ENCODE assay signal across 24 cellular contexts in the genomic region with DNA sequence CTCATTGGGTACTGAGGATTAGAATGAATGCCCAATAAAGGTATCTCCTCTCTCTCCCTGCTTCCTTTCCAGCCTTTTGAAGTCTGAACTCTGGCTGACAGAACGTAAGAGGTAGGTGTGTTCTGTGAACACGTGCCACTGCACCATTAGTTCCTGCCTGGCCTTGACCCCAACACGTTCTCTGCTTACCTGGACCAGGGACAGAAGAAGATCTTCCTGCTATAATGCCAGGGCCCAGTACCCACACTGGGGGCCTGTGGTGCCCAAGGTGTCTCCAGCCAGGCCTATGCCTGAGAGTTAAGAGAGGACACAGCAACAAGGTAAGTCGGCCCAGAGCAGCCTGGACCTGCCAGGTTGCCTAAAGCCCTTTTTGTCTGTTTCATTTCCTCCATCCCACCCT.
DNase-seq lines count a peak whose midpoint lies in the region; ATAC-seq, FAIRE-seq and TF ChIP-seq lines count a peak whose summit lies in the region.
"Had no signal": no experiment of that assay in that cellular context is flagged by ENCODE, and none has a peak within 500 bp of the region (broad histone marks: within the 10 kb centered on the region; RNA-seq: fewer than 3 reads in every experiment).

No MANE protein-coding gene starts in this region.

- H3K4me1 Mint-ChIP-seq in stimulated activated memory B cell treated with anti-CD40 and anti-IgM and Interleukin-4, amounts not matched to agents 10 μg/mL and 1 μg/mL and 100 μg/mL, for 72 hours, result no peaks in the 10 kb centered on the region
- H3K4me1 Mint-ChIP-seq: B cell, GM23338 had no signal

- H3K4me2 ChIP-seq in K562 (ENCODE audit: insufficient read depth, low read length) (no peak overlapping the region), neuronal stem cell (ENCODE audit: insufficient read depth, low read length, poor library complexity, severe bottlenecking) (no peak overlapping the region)
- H3K4me2 ChIP-seq: BLaER1, GM23338 had no signal

- H3K36me3 ChIP-seq in K562 (ENCODE audit: control insufficient read depth, insufficient read depth, low read length) (no peaks in the 10 kb centered on the region), neuronal stem cell (replicated peaks in 1 of 2; ENCODE audit: control insufficient read depth in 2 of 2, insufficient read depth in 2 of 2, low read length in 2 of 2) (no peaks in the 10 kb centered on the region), MG63 (no peaks in the 10 kb centered on the region)
- H3K36me3 ChIP-seq: BLaER1 had no signal

- no peak for DNase-seq in K562 (ENCODE audit: extremely low read depth in 1 of 4, low spot score in 3 of 4)
- no peak for DNase-seq in left lobe of liver (ENCODE audit: low spot score)
- DNase-seq in neuronal stem cell (ENCODE audit: low spot score), result no peak
- no peak for DNase-seq in NK-92 (lab: John Stamatoyannopoulos, UW; ENCODE audit: unreplicated experiment)
- DNase-seq in MG63, result no peak
- DNase-seq in epidermal melanocyte (ENCODE audit: insufficient read length, low spot score), result no peak
- DNase-seq: CD8-positive, alpha-beta T cell; DMS 273 treated with DMSO at 0.1 percent for 48 hours; DMS79; EL; GDM1; H9 had no signal

- POLR2A ChIA-PET in K562 (lab: Yijun Ruan, JAX), result no interaction called here

- H3K79me1 ChIP-seq in neuronal stem cell (ENCODE audit: low read depth, low read length), result no peaks in the 10 kb centered on the region

- H3K36me3 Mint-ChIP-seq in stimulated activated memory B cell treated with anti-CD40 and anti-IgM and Interleukin-4, amounts not matched to agents 10 μg/mL and 1 μg/mL and 100 μg/mL, for 72 hours, result no peaks in the 10 kb centered on the region
- H3K36me3 Mint-ChIP-seq: CD4-positive, CD25-positive, alpha-beta regulatory T cell; CD8-positive, alpha-beta T cell had no signal

- H3K23ac ChIP-seq in neuronal stem cell (ENCODE audit: low read depth, low read length, poor library complexity), result no peak overlapping the region

- no peak for TF ChIP-seq POLR2A in K562 (conservative IDR thresholded peaks at IDR 0.05)

- H2AFZ ChIP-seq in K562 (ENCODE audit: low read depth, low read length) (0 out of 2 replicates have a peak overlapping the region, but pooled peaks have one; percentile 44), neuronal stem cell (ENCODE audit: low read length) (no peak overlapping the region)
- H2AFZ ChIP-seq: GM23338 had no signal

- no peak overlapping the region for H4K8ac ChIP-seq in neuronal stem cell (ENCODE audit: low read depth, low read length)

- no peaks in the 10 kb centered on the region for H3K9me3 Mint-ChIP-seq in stimulated activated memory B cell treated with anti-CD40 and anti-IgM and Interleukin-4, amounts not matched to agents 10 μg/mL and 1 μg/mL and 100 μg/mL, for 72 hours
- H3K9me3 Mint-ChIP-seq: CD4-positive, CD25-positive, alpha-beta regulatory T cell; CD8-positive, alpha-beta T cell; GM23338; H9 had no signal

- H3K9ac ChIP-seq in K562 (ENCODE audit: insufficient read depth in 1 of 2, low read depth in 2 of 2, low read length in 2 of 2) (no peak overlapping the region), neuronal stem cell (ENCODE audit: low read depth, low read length, poor library complexity) (no peak overlapping the region)
- H3K9ac ChIP-seq: BLaER1 had no signal

- H3K4me1 ChIP-seq in K562 (replicated peaks in 1 of 2; ENCODE audit: control insufficient read depth in 2 of 2, insufficient read depth in 2 of 2, low read length in 2 of 2) (peaks cover 3 to 24% of the 10 kb centered on the region in 2 experiments; a peak in 4 of 5 replicates), neuronal stem cell (ENCODE audit: control insufficient read depth in 2 of 2, insufficient read depth in 1 of 2, low read depth in 1 of 2, low read length in 2 of 2) (peaks cover 0 to 12% of the 10 kb centered on the region in 2 donors)
- H3K4me1 ChIP-seq: BLaER1 had no signal

- no peaks in the 10 kb centered on the region for H3K9me3 ChIP-seq in K562 (replicated peaks; ENCODE audit: control insufficient read depth, insufficient read depth, low read depth, low read length)
- no peaks in the 10 kb centered on the region for H3K9me3 ChIP-seq in neuronal stem cell (replicated peaks in 1 of 2; ENCODE audit: control insufficient read depth in 2 of 2, insufficient read depth in 1 of 2, low read depth in 1 of 2, low read length in 2 of 2)
- no peaks in the 10 kb centered on the region for H3K9me3 ChIP-seq in MG63
- H3K9me3 ChIP-seq: BLaER1 had no signal

- no peak overlapping the region for H3K4me3 Mint-ChIP-seq in stimulated activated memory B cell treated with anti-CD40 and anti-IgM and Interleukin-4, amounts not matched to agents 10 μg/mL and 1 μg/mL and 100 μg/mL, for 72 hours
- H3K4me3 Mint-ChIP-seq: B cell; CD4-positive, CD25-positive, alpha-beta regulatory T cell; CD8-positive, alpha-beta T cell; GM23338; H9 had no signal

- H3K79me2 ChIP-seq in K562 (ENCODE audit: control insufficient read depth, insufficient read depth, low read length), result no peaks in the 10 kb centered on the region

- peak overlapping the region; percentile 21 for H3K14ac ChIP-seq in neuronal stem cell (ENCODE audit: low read length)

- H4K20me1 ChIP-seq in K562 (replicated peaks; ENCODE audit: control insufficient read depth, insufficient read depth, low read length), result no peaks in the 10 kb centered on the region
- H4K20me1 ChIP-seq: BLaER1 had no signal

- H2BK5ac ChIP-seq in neuronal stem cell (ENCODE audit: low read length), result no peak overlapping the region

- H2BK120ac ChIP-seq in neuronal stem cell (ENCODE audit: low read depth, low read length), result no peak overlapping the region

- TF ChIP-seq CTCF in K562 (IDR thresholded peaks at IDR 0.05 in 2 of 3, conservative IDR thresholded peaks at IDR 0.05 in 1 of 3; ENCODE audit: insufficient read depth in 2 of 3, low read depth in 1 of 3, low read length in 3 of 3), result no peak

- CTCF ChIA-PET in K562 (lab: Yijun Ruan, JAX; ENCODE audit: low intra/inter-chr PET ratio), result no interaction called here

- no peak for TF ChIP-seq RAD21 in K562 (CRISPR knock-in tag; conservative IDR thresholded peaks at IDR 0.05 in 1 of 2, IDR thresholded peaks at IDR 0.05 in 1 of 2)

- H4K91ac ChIP-seq in neuronal stem cell (ENCODE audit: low read depth, low read length, poor library complexity), result no peak overlapping the region

- H3K9me1 ChIP-seq in K562 (ENCODE audit: control insufficient read depth, insufficient read depth, low read length), result no peaks in the 10 kb centered on the region

- no peak overlapping the region for H3K27ac Mint-ChIP-seq in stimulated activated memory B cell treated with anti-CD40 and anti-IgM and Interleukin-4, amounts not matched to agents 10 μg/mL and 1 μg/mL and 100 μg/mL, for 72 hours
- H3K27ac Mint-ChIP-seq: B cell; CD8-positive, alpha-beta T cell; GM23338; H9 had no signal

- peaks cover 0 to 9% of the 10 kb centered on the region in 2 experiments; a peak in 4 of 5 replicates for H3K27me3 ChIP-seq in K562 (ENCODE audit: control insufficient read depth in 2 of 2, insufficient read depth in 2 of 2, low read length in 2 of 2)
- no peaks in the 10 kb centered on the region for H3K27me3 ChIP-seq in neuronal stem cell (ENCODE audit: control insufficient read depth in 3 of 3, insufficient read depth in 3 of 3, low read depth in 1 of 3, low read length in 3 of 3)
- H3K27me3 ChIP-seq in MG63, result no peaks in the 10 kb centered on the region
- H3K27me3 ChIP-seq: BLaER1 had no signal

- H3K18ac ChIP-seq in neuronal stem cell (ENCODE audit: low read length), result peak overlapping the region; percentile 15

- H2AK5ac ChIP-seq in neuronal stem cell (ENCODE audit: low read depth, low read length), result no peak overlapping the region

- BruUV-seq in K562 (replicated peaks; lab: Mats Ljungman, UMichigan), result no TSS peak

- H3K27ac ChIP-seq in K562 (ENCODE audit: extremely low read depth, low read depth, low read length) (no peak overlapping the region), neuronal stem cell (replicated peaks; ENCODE audit: low read length) (no peak overlapping the region)
- H3K27ac ChIP-seq: BLaER1, C4-2B had no signal

- no peak overlapping the region for H2BK15ac ChIP-seq in neuronal stem cell (ENCODE audit: low read length)

- intact Hi-C loops in K562 (cut with micrococcal nuclease), result no loop called here

- no peak for FAIRE-seq in K562 (lab: Jason Lieb, UNC)
- FAIRE-seq: A204.1, D721Med, GM12878, GM19239 had no signal

- H3K4me3 ChIP-seq in K562 (no peak overlapping the region), neuronal stem cell (ENCODE audit: low read length in 2 of 2) (no peak overlapping the region), MG63 (no peak overlapping the region)
- H3K4me3 ChIP-seq: BLaER1, GM12878, GM23338 had no signal

- no peak for TF ChIP-seq EP300 in K562 (IDR thresholded peaks at IDR 0.05; ENCODE audit: low read length)

- peaks cover 30% of the 10 kb centered on the region for H3K27me3 Mint-ChIP-seq in stimulated activated memory B cell treated with anti-CD40 and anti-IgM and Interleukin-4, amounts not matched to agents 10 μg/mL and 1 μg/mL and 100 μg/mL, for 72 hours

- no peak overlapping the region for H3K4ac ChIP-seq in neuronal stem cell (ENCODE audit: low read length)

- WGBS in K562 (ENCODE audit: insufficient coverage, low coverage, missing lambda C conversion rate), result 65% methylated on average over 3 of the region's 4 CpGs
- WGBS in neuronal stem cell (ENCODE audit: extremely low coverage in 2 of 2, insufficient read length in 2 of 2, insufficient replicate concordance in 1 of 2), 2 donors, result no CpG with 5 or more reads among the region's 4 CpGs

- no peak for ATAC-seq in K562
- peak; percentile 26 for ATAC-seq in left lobe of liver
- ATAC-seq in stimulated activated memory B cell treated with anti-CD40 and anti-IgM and Interleukin-4, amounts not matched to agents 10 μg/mL and 1 μg/mL and 100 μg/mL, for 72 hours, result peak; percentile 31
- ATAC-seq in HG02588 (IDR thresholded peaks at IDR 0.05; ENCODE audit: unreplicated experiment), result no peak
- ATAC-seq: CD8-positive, alpha-beta T cell; GM12878; GM23338; HCT116 had no signal

- in situ Hi-C loops in K562 (cut with MboI), result loop anchor here (10.0 kb wide), 1 partner anchor 341 kb away; no protein-coding TSS in a partner anchor

- no peak overlapping the region for H2BK12ac ChIP-seq in neuronal stem cell (ENCODE audit: low read length)

TF ChIP-seq in K562, 482 proteins besides CTCF, POLR2A, EP300 and RAD21 (continues in another document):
- TF ChIP-seq THRAP3 (IDR thresholded peaks at IDR 0.05; ENCODE audit: borderline replicate concordance), result no peak
- TF ChIP-seq ILK (tag; IDR thresholded peaks at IDR 0.05; ENCODE audit: borderline replicate concordance, low read depth), result no peak
- TF ChIP-seq, protein P1, sequence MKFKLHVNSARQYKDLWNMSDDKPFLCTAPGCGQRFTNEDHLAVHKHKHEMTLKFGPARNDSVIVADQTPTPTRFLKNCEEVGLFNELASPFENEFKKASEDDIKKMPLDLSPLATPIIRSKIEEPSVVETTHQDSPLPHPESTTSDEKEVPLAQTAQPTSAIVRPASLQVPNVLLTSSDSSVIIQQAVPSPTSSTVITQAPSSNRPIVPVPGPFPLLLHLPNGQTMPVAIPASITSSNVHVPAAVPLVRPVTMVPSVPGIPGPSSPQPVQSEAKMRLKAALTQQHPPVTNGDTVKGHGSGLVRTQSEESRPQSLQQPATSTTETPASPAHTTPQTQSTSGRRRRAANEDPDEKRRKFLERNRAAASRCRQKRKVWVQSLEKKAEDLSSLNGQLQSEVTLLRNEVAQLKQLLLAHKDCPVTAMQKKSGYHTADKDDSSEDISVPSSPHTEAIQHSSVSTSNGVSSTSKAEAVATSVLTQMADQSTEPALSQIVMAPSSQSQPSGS (CRISPR knock-in tag; IDR thresholded peaks at IDR 0.05), result no peak
- TF ChIP-seq RFX7 (CRISPR knock-in tag; IDR thresholded peaks at IDR 0.05), result no peak

Comparison
In these comparisons a context has a peak if more than half of its experiments do, and no peak if none do; other contexts are left out.
1. ATAC-seq: peak in left lobe of liver (single experiment) and stimulated activated memory B cell treated with anti-CD40 and anti-IgM and Interleukin-4, amounts not matched to agents 10 μg/mL and 1 μg/mL and 100 μg/mL, for 72 hours (single experiment); none in K562 (single experiment) and HG02588 (single experiment).